In genomic region chr3:43287514-43287913, GRCh38 we compare ENCODE assay signal across 8 cellular contexts. TPM values are rescaled to one million over a fixed set of nuclear protein-coding genes. Genes with fewer than 3 reads are reported as not detected.
A peak's percentile ranks its signal among the peaks of the same experiment; 100 is the strongest.
DNase-seq lines count a peak whose midpoint lies in the region; ATAC-seq and TF ChIP-seq lines count a peak whose summit lies in the region.

No MANE protein-coding gene starts in this region.

- H3K4me1 ChIP-seq in Peyer's patch, result peaks cover 0 to 42% (median 17%) of the 10 kb centered on the region in 4 donors
- H3K4me1 ChIP-seq in esophagus muscularis mucosa, result peaks cover 48 to 61% (median 58%) of the 10 kb centered on the region in 4 donors
- peaks cover 47% of the 10 kb centered on the region for H3K4me1 ChIP-seq in psoas muscle

- TF ChIP-seq POLR2A in Peyer's patch (IDR thresholded peaks at IDR 0.05) (peak; percentile 52 to 76), esophagus muscularis mucosa (IDR thresholded peaks at IDR 0.05; ENCODE audit: low read depth) (no peak)

- H3K27ac ChIP-seq in Peyer's patch (peak overlapping the region; percentile 92 to 99 (median 94)), esophagus muscularis mucosa (replicated peaks in 1 of 4) (peak overlapping the region; percentile 86 to 96 (median 91)), psoas muscle (peak overlapping the region; percentile 92)

- H3K36me3 ChIP-seq in Peyer's patch (no peaks in the 10 kb centered on the region), esophagus muscularis mucosa (no peaks in the 10 kb centered on the region), psoas muscle (ENCODE audit: insufficient read depth in 1 of 2, low read depth in 1 of 2) (peaks cover 0 to 11% of the 10 kb centered on the region in 2 donors)

- TF ChIP-seq EP300 in esophagus muscularis mucosa (IDR thresholded peaks at IDR 0.05), result no peak

- H3K9me3 ChIP-seq in Peyer's patch (no peaks in the 10 kb centered on the region), esophagus muscularis mucosa (no peaks in the 10 kb centered on the region), psoas muscle (no peaks in the 10 kb centered on the region)

- ATAC-seq in psoas muscle, result no peak
- ATAC-seq in GM21526 (IDR thresholded peaks at IDR 0.05; ENCODE audit: low FRiP score, unreplicated experiment), result no peak

- no peak for TF ChIP-seq CTCF in GM12864 (IDR thresholded peaks at IDR 0.05; ENCODE audit: low read depth, low read length, missing control alignments)
- TF ChIP-seq CTCF in Peyer's patch (IDR thresholded peaks at IDR 0.05), result no peak
- TF ChIP-seq CTCF in esophagus muscularis mucosa (IDR thresholded peaks at IDR 0.05), result no peak
- no peak for TF ChIP-seq CTCF in psoas muscle (IDR thresholded peaks at IDR 0.05)

- no peak for DNase-seq in GM12864 (ENCODE audit: low read depth)
- DNase-seq in Peyer's patch, result no peak
- no peak for DNase-seq in esophagus muscularis mucosa (ENCODE audit: extremely low spot score)
- no peak for DNase-seq in psoas muscle
- no peak for DNase-seq in 8988T
- DNase-seq in KG1 (lab: John Stamatoyannopoulos, UW), result no peak
- no peak for DNase-seq in middle frontal gyrus (ENCODE audit: extremely low spot score, low spot score)

- peak overlapping the region; percentile 91 for H3K4me3 ChIP-seq in GM12864 (ENCODE audit: low read depth, low read length)
- peak overlapping the region; percentile 51 to 95 (median 79) for H3K4me3 ChIP-seq in Peyer's patch
- H3K4me3 ChIP-seq in esophagus muscularis mucosa, result peak overlapping the region; percentile 62 to 92 (median 70)
- H3K4me3 ChIP-seq in psoas muscle, result peak overlapping the region; percentile 80

- no peaks in the 10 kb centered on the region for H3K27me3 ChIP-seq in Peyer's patch
- H3K27me3 ChIP-seq in esophagus muscularis mucosa, result no peaks in the 10 kb centered on the region
- H3K27me3 ChIP-seq in psoas muscle (ENCODE audit: insufficient read depth in 3 of 3, low read length in 2 of 3), result no peaks in the 10 kb centered on the region

- 6% methylated on average over 4 of the region's 4 CpGs for WGBS in esophagus muscularis mucosa
- WGBS in psoas muscle, 3 donors, result 10 to 17% (median 16%) methylated on average over 4 of the region's 4 CpGs

- intact Hi-C loops in esophagus muscularis mucosa (cut with DNase I), result loop anchor here (10.0 kb wide), 2 partner anchors 123 to 217 kb away; no protein-coding TSS in a partner anchor
- intact Hi-C loops in psoas muscle (cut with DNase I), result loop anchor here in 1 of 2 donors (5.0 kb wide), 1 partner anchor 125 kb away; no protein-coding TSS in a partner anchor

RNA-seq across cellular contexts. Expression of gene SNRK, which starts 1.2 kb away (rescaled TPM):
- 10 to 100 TPM; 48.7 to 69.4 (median 56.7) TPM for total RNA-seq in Peyer's patch
- 10 to 100 TPM; 30.7 to 50.4 (median 45.8) TPM for total RNA-seq in esophagus muscularis mucosa
- 10 to 100 TPM; 18.8 to 25.6 (median 21.5) TPM for total RNA-seq in psoas muscle
- 1 to 10 TPM; 6.8 to 8.5 (median 7.8) TPM for polyA plus RNA-seq in psoas muscle
